8 cellular contexts compared by ENCODE assay signal in genomic region chr2:36965751-36966369, GRCh38. TPM values are rescaled to one million over a fixed set of nuclear protein-coding genes. Genes with fewer than 3 reads are reported as not detected.
A peak's percentile ranks its signal among the peaks of the same experiment; 100 is the strongest.
DNase-seq lines count a peak whose midpoint lies in the region; ATAC-seq and TF ChIP-seq lines count a peak whose summit lies in the region.

No MANE protein-coding gene starts in this region.

- peak; percentile 52 for DNase-seq in SIG-M5 treated with dmso at 0.1 percent for 504 hours (lab: John Stamatoyannopoulos, UW; ENCODE audit: unreplicated experiment)
- no peak for DNase-seq in SIG-M5 (lab: John Stamatoyannopoulos, UW)
- DNase-seq in NCI-H69 (lab: John Stamatoyannopoulos, UW): peak; percentile 70
- DNase-seq in activated T-helper 1 cell treated with anti-CD3 and anti-CD28 coated beads, Interleukin-2, amount 50 U/mL, for 16 hours (ENCODE audit: low read depth in 1 of 2, low spot score in 1 of 2): peak; percentile 8 to 32
- DNase-seq in foreskin keratinocyte: peak in 1 of 2 donors; percentile 28
- no peak for DNase-seq in ovary
- DNase-seq in vagina (ENCODE audit: extremely low spot score in 2 of 2): peak in 1 of 2 donors; percentile 88

- H3K4me3 ChIP-seq in ovary (peak overlapping the region; percentile 81), vagina (peak overlapping the region; percentile 87 to 99)

- no peaks in the 10 kb centered on the region for H3K36me3 ChIP-seq in ovary
- no peaks in the 10 kb centered on the region for H3K36me3 ChIP-seq in vagina

- TF ChIP-seq POLR2A in ovary (IDR thresholded peaks at IDR 0.05): no peak
- no peak for TF ChIP-seq POLR2A in vagina (IDR thresholded peaks at IDR 0.05)

- WGBS in ovary, 3 donors: 0 to 1% (median 0%) methylated on average over 30 to 42 of the region's 42 CpGs

- TF ChIP-seq EP300 in ovary (IDR thresholded peaks at IDR 0.05): no peak

- peak; percentile 30 for ATAC-seq in HG02943 (IDR thresholded peaks at IDR 0.05; ENCODE audit: low read depth, unreplicated experiment)
- peak; percentile 24 for ATAC-seq in foreskin keratinocyte

- H3K27me3 ChIP-seq in foreskin keratinocyte (no peaks in the 10 kb centered on the region), ovary (no peaks in the 10 kb centered on the region), vagina (no peaks in the 10 kb centered on the region)

- TF ChIP-seq CTCF in foreskin keratinocyte (conservative IDR thresholded peaks at IDR 0.05): no peak
- TF ChIP-seq CTCF in ovary (IDR thresholded peaks at IDR 0.05): no peak
- TF ChIP-seq CTCF in vagina (IDR thresholded peaks at IDR 0.05): no peak

- no peaks in the 10 kb centered on the region for H3K9me3 ChIP-seq in ovary
- H3K9me3 ChIP-seq in vagina: no peaks in the 10 kb centered on the region

- intact Hi-C loops in ovary (cut with DNase I): no loop called here
- intact Hi-C loops in vagina (cut with DNase I): no loop called here

- H3K4me1 ChIP-seq in foreskin keratinocyte (peaks cover 22% of the 10 kb centered on the region), ovary (ENCODE audit: insufficient read depth) (peaks cover 6% of the 10 kb centered on the region), vagina (peaks cover 44% of the 10 kb centered on the region)

- H3K27ac ChIP-seq in foreskin keratinocyte: peak overlapping the region; percentile 78
- peak overlapping the region in 1 of 2 donors; percentile 70 for H3K27ac ChIP-seq in ovary
- H3K27ac ChIP-seq in vagina: peak overlapping the region; percentile 91

RNA-seq across cellular contexts. Expression of gene STRN, which starts 0.5 kb away (rescaled TPM):
- total RNA-seq in foreskin keratinocyte (22.7 and 24.3 TPM in 2 replicates), ovary (10 to 100 TPM; 13.0 to 23.1 (median 19.3) TPM), vagina (19.4 TPM)
- polyA plus RNA-seq in foreskin keratinocyte (3.1 and 3.9 TPM in 2 replicates), ovary (10 to 100 TPM in 1 of 2 donors, 1 to 10 TPM in 1; 5.7 to 12.0 TPM)

Comparison
In these comparisons a context has a peak if more than half of its experiments do, and no peak if none do; other contexts are left out.
1. DNase-seq: peak in SIG-M5 treated with dmso at 0.1 percent for 504 hours (single experiment), NCI-H69 (single experiment) and activated T-helper 1 cell treated with anti-CD3 and anti-CD28 coated beads, Interleukin-2, amount 50 U/mL, for 16 hours (2 of 2); none in SIG-M5 (single experiment) and ovary (0 of 5).